Comparison of ENCODE assay signal across 8 cellular contexts in the genomic region with DNA sequence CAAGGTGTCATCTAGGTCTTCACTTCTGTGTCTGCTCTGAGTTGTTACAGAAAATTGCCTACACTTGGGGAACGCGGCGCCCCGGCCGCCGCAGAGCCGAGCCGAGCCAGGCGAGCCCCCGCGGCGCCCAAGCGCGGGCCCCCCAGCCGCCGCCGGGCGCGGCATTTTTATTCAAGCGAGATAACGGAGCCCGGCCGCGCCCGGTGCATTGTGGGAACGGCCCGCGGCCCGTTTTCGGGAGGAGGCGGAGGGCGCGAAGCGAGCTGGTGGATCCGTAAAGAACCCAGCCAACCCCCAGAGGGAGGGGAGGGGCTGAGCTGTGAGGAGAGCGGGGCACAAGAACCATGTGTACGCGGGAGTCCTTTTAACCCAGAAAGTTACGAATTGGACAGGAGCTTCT.
DNase-seq lines count a peak whose midpoint lies in the region; ATAC-seq, FAIRE-seq and TF ChIP-seq lines count a peak whose summit lies in the region.

No MANE protein-coding gene starts in this region.

- H3K9me3 ChIP-seq in hepatocyte (ENCODE audit: low read depth) = peaks cover 5% of the 10 kb centered on the region

- H3K36me3 Mint-ChIP-seq in activated CD8-positive, alpha-beta T cell treated with anti-CD3 and anti-CD28 coated beads, Interleukin-2, amount 10 ng/mL, durations not matched to agents 7 days and 5 days (ENCODE audit: low read depth) = no peaks in the 10 kb centered on the region

- peak overlapping the region; percentile 81 for H3K4me2 ChIP-seq in hepatocyte

- TF ChIP-seq CTCF in hepatocyte (IDR thresholded peaks at IDR 0.05; ENCODE audit: poor library complexity) (no peak), retinal pigment epithelial cell (conservative IDR thresholded peaks at IDR 0.05; ENCODE audit: low read depth, low read length) (no peak)

- 2% methylated on average over 36 of the region's 39 CpGs for WGBS in hepatocyte (ENCODE audit: low lambda C conversion rate, missing lambda C conversion rate)

- CTCF ChIA-PET in activated CD8-positive, alpha-beta T cell treated with anti-CD3 and anti-CD28 coated beads, Interleukin-2, amount 10 ng/mL, durations not matched to agents 7 days and 5 days (lab: Charles Lee) = no interaction called here

- no peaks in the 10 kb centered on the region for H3K4me1 ChIP-seq in hepatocyte (ENCODE audit: insufficient read depth)

- H3K9me2 ChIP-seq in hepatocyte (replicated peaks; ENCODE audit: insufficient read depth) = no peaks in the 10 kb centered on the region

- peaks cover 21% of the 10 kb centered on the region for H3K27me3 Mint-ChIP-seq in activated CD8-positive, alpha-beta T cell treated with anti-CD3 and anti-CD28 coated beads, Interleukin-2, amount 10 ng/mL, durations not matched to agents 7 days and 5 days (ENCODE audit: low read depth)

- H3K4me1 Mint-ChIP-seq in activated CD8-positive, alpha-beta T cell treated with anti-CD3 and anti-CD28 coated beads, Interleukin-2, amount 10 ng/mL, durations not matched to agents 7 days and 5 days (ENCODE audit: low read depth) = no peaks in the 10 kb centered on the region

- H4K20me1 ChIP-seq in hepatocyte (ENCODE audit: insufficient read depth, poor library complexity, severe bottlenecking) = no peaks in the 10 kb centered on the region

- ATAC-seq in activated CD8-positive, alpha-beta T cell treated with anti-CD3 and anti-CD28 coated beads, Interleukin-2, amount 10 ng/mL, durations not matched to agents 7 days and 5 days = peak; percentile 57
- ATAC-seq in GM21737 (IDR thresholded peaks at IDR 0.05; ENCODE audit: unreplicated experiment) = no peak

- no peaks in the 10 kb centered on the region for H3K27me3 ChIP-seq in hepatocyte

- H3K27ac Mint-ChIP-seq in activated CD8-positive, alpha-beta T cell treated with anti-CD3 and anti-CD28 coated beads, Interleukin-2, amount 10 ng/mL, durations not matched to agents 7 days and 5 days = no peak overlapping the region

- H3K4me3 ChIP-seq in hepatocyte (no peak overlapping the region), retinal pigment epithelial cell (ENCODE audit: low read length) (peak overlapping the region; percentile 48)

- H3K36me3 ChIP-seq in hepatocyte (replicated peaks; ENCODE audit: insufficient read depth, low read depth) = no peaks in the 10 kb centered on the region

- H3K4me3 Mint-ChIP-seq in activated CD8-positive, alpha-beta T cell treated with anti-CD3 and anti-CD28 coated beads, Interleukin-2, amount 10 ng/mL, durations not matched to agents 7 days and 5 days = no peak overlapping the region

- no peaks in the 10 kb centered on the region for H3K79me2 ChIP-seq in hepatocyte

- DNase-seq in activated CD8-positive, alpha-beta memory T cell treated with anti-CD3 and anti-CD28 coated beads, Interleukin-2, amount 50 U/mL, for 48 hours = peak; percentile 56
- no peak for DNase-seq in activated CD8-positive, alpha-beta memory T cell treated with anti-CD3 and anti-CD28 coated beads for 24 hours
- DNase-seq in activated CD8-positive, alpha-beta T cell treated with anti-CD3 and anti-CD28 coated beads, Interleukin-2, amount 10 ng/mL, durations not matched to agents 7 days and 5 days = peak; percentile 21
- DNase-seq in hepatocyte (ENCODE audit: low spot score) (peak; percentile 61), retinal pigment epithelial cell (ENCODE audit: low read depth) (no peak), NCI-H1930 (lab: John Stamatoyannopoulos, UW) (no peak), RCC 7860 (ENCODE audit: low spot score) (no peak)

- peak overlapping the region; percentile 47 for H2AFZ ChIP-seq in hepatocyte

- no peak overlapping the region for H3K27ac ChIP-seq in hepatocyte

- POLR2A ChIA-PET in activated CD8-positive, alpha-beta T cell treated with anti-CD3 and anti-CD28 coated beads, Interleukin-2, amount 10 ng/mL, durations not matched to agents 7 days and 5 days (lab: Charles Lee) = no interaction called here

- peaks cover 6% of the 10 kb centered on the region for H3K9me3 Mint-ChIP-seq in activated CD8-positive, alpha-beta T cell treated with anti-CD3 and anti-CD28 coated beads, Interleukin-2, amount 10 ng/mL, durations not matched to agents 7 days and 5 days (ENCODE audit: insufficient read depth)

- no peak for FAIRE-seq in RCC 7860 (lab: Jason Lieb, UNC)

Comparison
In these comparisons a context has a peak if more than half of its experiments do, and no peak if none do; other contexts are left out.
1. DNase-seq: peak in activated CD8-positive, alpha-beta memory T cell treated with anti-CD3 and anti-CD28 coated beads, Interleukin-2, amount 50 U/mL, for 48 hours (single experiment), activated CD8-positive, alpha-beta T cell treated with anti-CD3 and anti-CD28 coated beads, Interleukin-2, amount 10 ng/mL, durations not matched to agents 7 days and 5 days (single experiment) and hepatocyte (single experiment); none in activated CD8-positive, alpha-beta memory T cell treated with anti-CD3 and anti-CD28 coated beads for 24 hours (single experiment), retinal pigment epithelial cell (single experiment), NCI-H1930 (0 of 2) and RCC 7860 (single experiment).